ENCODE assay signal across 24 cellular contexts in genomic region chr9:137817236-137818200, GRCh38.
"Had no signal": no experiment of that assay in that cellular context is flagged by ENCODE, and none has a peak within 500 bp of the region (broad histone marks: within the 10 kb centered on the region; RNA-seq: fewer than 3 reads in every experiment).

No MANE protein-coding gene starts in this region.

- H3K36me3 ChIP-seq: ovary, uterus had no signal

- H3K27ac ChIP-seq: ascending aorta, breast epithelium, esophagus muscularis mucosa, gastroesophageal sphincter, heart left ventricle, ovary, tibial nerve, uterus, VCaP had no signal

- H3K9me3 ChIP-seq: uterus had no signal

- H3K4me1 ChIP-seq: ascending aorta, breast epithelium, esophagus muscularis mucosa, gastroesophageal sphincter, heart left ventricle, tibial nerve, uterus had no signal

- H3K27me3 ChIP-seq: ascending aorta, breast epithelium, esophagus muscularis mucosa, gastroesophageal sphincter, heart left ventricle, ovary, tibial nerve, uterus had no signal

- DNase-seq: activated CD4-positive, alpha-beta T cell treated with anti-CD3 and anti-CD28 coated beads, Interleukin-2, amount 50 U/mL, for 1 hour; activated CD4-positive, CD25-positive, alpha-beta regulatory T cell treated with anti-CD3 and anti-CD28 coated beads, Interleukin-2, amount 50 U/mL, for 72 hours; activated naive CD8-positive, alpha-beta T cell treated with anti-CD3 and anti-CD28 coated beads, Interleukin-2, amount 50 U/mL, for 24 hours; activated T-cell treated with anti-CD3 and anti-CD28 coated beads, Interleukin-2, amount 50 U/mL, for 72 hours; effector CD8-positive, alpha-beta T cell; heart left ventricle; kidney glomerular epithelial cell; left ventricle myocardium superior; mesendoderm; naive thymus-derived CD8-positive, alpha-beta T cell; ovary; stimulated activated CD4-positive, alpha-beta T cell treated with anti-CD3 and anti-CD28 coated beads, Interleukin-1b, Interleukin-23, amount 100 ng/mL, for 48 hours; stimulated activated CD8-positive, alpha-beta memory T cell treated with anti-CD3 and anti-CD28 coated beads, Interleukin-4, amount 100 ng/mL, for 48 hours; T-helper 2 cell; uterus had no signal

- H3K4me3 ChIP-seq: ascending aorta, breast epithelium, esophagus muscularis mucosa, gastroesophageal sphincter, heart left ventricle, ovary, tibial nerve, uterus had no signal

- H3K9me3 Mint-ChIP-seq: activated naive CD8-positive, alpha-beta T cell treated with anti-CD3 and anti-CD28 coated beads, Interleukin-2, amount 50 U/mL, for 24 hours; activated T-cell treated with anti-CD3 and anti-CD28 coated beads, Interleukin-2, amount 50 U/mL, for 72 hours; stimulated activated naive CD8-positive, alpha-beta T cell treated with anti-CD3 and anti-CD28 coated beads, Interleukin-15, Interleukin-2, amounts not matched to agents 100 ng/mL and 50 ng/mL, for 24 hours had no signal

- ATAC-seq: activated naive CD8-positive, alpha-beta T cell treated with anti-CD3 and anti-CD28 coated beads, Interleukin-2, amount 50 U/mL, for 24 hours; activated T-cell treated with anti-CD3 and anti-CD28 coated beads, Interleukin-2, amount 50 U/mL, for 72 hours; gastroesophageal sphincter; naive thymus-derived CD8-positive, alpha-beta T cell had no signal

- H3K27ac Mint-ChIP-seq: activated naive CD8-positive, alpha-beta T cell treated with anti-CD3 and anti-CD28 coated beads, Interleukin-2, amount 50 U/mL, for 24 hours; activated T-cell treated with anti-CD3 and anti-CD28 coated beads, Interleukin-2, amount 50 U/mL, for 72 hours; dendritic cell treated with granulocyte-macrophage colony-stimulating factor and Interleukin-4, amounts not matched to agents 40 ng/mL and 50 ng/mL, for 4 days; stimulated activated naive CD8-positive, alpha-beta T cell treated with anti-CD3 and anti-CD28 coated beads, Interleukin-15, Interleukin-2, amounts not matched to agents 100 ng/mL and 50 ng/mL, for 24 hours had no signal

- FAIRE-seq: endothelial cell of umbilical vein had no signal

- H3K4me3 Mint-ChIP-seq: activated naive CD8-positive, alpha-beta T cell treated with anti-CD3 and anti-CD28 coated beads, Interleukin-2, amount 50 U/mL, for 24 hours; activated T-cell treated with anti-CD3 and anti-CD28 coated beads, Interleukin-2, amount 50 U/mL, for 72 hours; dendritic cell treated with granulocyte-macrophage colony-stimulating factor and Interleukin-4, amounts not matched to agents 40 ng/mL and 50 ng/mL, for 4 days; naive thymus-derived CD8-positive, alpha-beta T cell; stimulated activated naive CD8-positive, alpha-beta T cell treated with anti-CD3 and anti-CD28 coated beads, Interleukin-15, Interleukin-2, amounts not matched to agents 100 ng/mL and 50 ng/mL, for 24 hours had no signal
